In genomic region chr3:188153949-188154757, GRCh38 we compare ENCODE assay signal across 8 cellular contexts. TPM values are rescaled to one million over a fixed set of nuclear protein-coding genes. Genes with fewer than 3 reads are reported as not detected.
A peak's percentile ranks its signal among the peaks of the same experiment; 100 is the strongest.
DNase-seq lines count a peak whose midpoint lies in the region; ATAC-seq and TF ChIP-seq lines count a peak whose summit lies in the region.

Gene LPP (plus strand): TSS chr3:188154157. CDS start chr3:188406121, 251,964 bp downstream.

- TF ChIP-seq CTCF in CD14-positive monocyte (IDR thresholded peaks at IDR 0.05): no peak
- TF ChIP-seq CTCF in omental fat pad (IDR thresholded peaks at IDR 0.05): no peak

- peak within 1 kb of the TSS; percentile 95 to 96 for H3K4me3 Mint-ChIP-seq in CD14-positive monocyte
- H3K4me3 Mint-ChIP-seq in activated naive CD4-positive, alpha-beta T cell treated with anti-CD3 and anti-CD28 coated beads for 36 hours: peak within 1 kb of the TSS; percentile 83

- ATAC-seq in GM19351 (IDR thresholded peaks at IDR 0.05; ENCODE audit: unreplicated experiment): peak; percentile 76
- ATAC-seq in HG03520 (IDR thresholded peaks at IDR 0.05; ENCODE audit: unreplicated experiment): peak; percentile 72
- peak; percentile 78 for ATAC-seq in omental fat pad (ENCODE audit: low FRiP score)

- CTCF ChIA-PET in activated naive CD4-positive, alpha-beta T cell treated with anti-CD3 and anti-CD28 coated beads for 36 hours (lab: Charles Lee): interaction anchor here (0.5 to 1.5 kb wide), 5 partner anchors 103 to 416 kb away, joined by 3 to 4 read pairs (median 3); partner anchors contain the start of gene BCL6

- H3K27me3 Mint-ChIP-seq in CD14-positive monocyte (ENCODE audit: low read depth in 3 of 3): peaks cover 0 to 6% (median 0%) of the 10 kb centered on the region in 3 donors
- no peaks in the 10 kb centered on the region for H3K27me3 Mint-ChIP-seq in activated naive CD4-positive, alpha-beta T cell treated with anti-CD3 and anti-CD28 coated beads for 36 hours (ENCODE audit: low read depth)

- H3K27ac Mint-ChIP-seq in CD14-positive monocyte: peak within 1 kb of the TSS; percentile 93 to 97 (median 96)
- H3K27ac Mint-ChIP-seq in activated naive CD4-positive, alpha-beta T cell treated with anti-CD3 and anti-CD28 coated beads for 36 hours: peak within 1 kb of the TSS; percentile 89

- in situ Hi-C loops in SK-MEL-5 (cut with HindIII; ENCODE audit: low pct_unique_long_range_greater_than_20kb, low sequenced_read_pairs): no loop called here

- H3K36me3 Mint-ChIP-seq in CD14-positive monocyte: peaks cover 2% of the 10 kb centered on the region in 2 donors
- peaks cover 1% of the 10 kb centered on the region for H3K36me3 Mint-ChIP-seq in activated naive CD4-positive, alpha-beta T cell treated with anti-CD3 and anti-CD28 coated beads for 36 hours (ENCODE audit: low read depth)

- peaks cover 44% of the 10 kb centered on the region for H3K4me1 Mint-ChIP-seq in CD14-positive monocyte
- H3K4me1 Mint-ChIP-seq in activated naive CD4-positive, alpha-beta T cell treated with anti-CD3 and anti-CD28 coated beads for 36 hours (ENCODE audit: low read depth): peaks cover 53% of the 10 kb centered on the region

- peaks cover 0 to 5% (median under 1%) of the 10 kb centered on the region in 7 donors for H3K9me3 Mint-ChIP-seq in CD14-positive monocyte
- H3K9me3 Mint-ChIP-seq in activated naive CD4-positive, alpha-beta T cell treated with anti-CD3 and anti-CD28 coated beads for 36 hours: no peaks in the 10 kb centered on the region

- peak; percentile 90 for DNase-seq in CD14-positive monocyte (ENCODE audit: low spot score)
- DNase-seq in SK-MEL-5 (ENCODE audit: low read depth, low spot score): peak; percentile 71
- peak; percentile 88 for DNase-seq in activated naive CD4-positive, alpha-beta T cell treated with anti-CD3 and anti-CD28 coated beads for 36 hours
- peak; percentile 90 for DNase-seq in germinal center (ENCODE audit: low spot score)
- peak; percentile 35 for DNase-seq in omental fat pad (ENCODE audit: low spot score)
- peak; percentile 42 for DNase-seq in superior temporal gyrus (ENCODE audit: extremely low spot score)

- intact Hi-C loops in CD14-positive monocyte (cut with micrococcal nuclease): loop anchor here (5.0 to 10.0 kb wide), 4 partner anchors 241 to 412 kb away; partner anchors contain the start of gene BCL6 (in 1 of the 2)
- intact Hi-C loops in activated naive CD4-positive, alpha-beta T cell treated with anti-CD3 and anti-CD28 coated beads for 36 hours (cut with micrococcal nuclease): loop anchor here (1.0 to 10.0 kb wide), 10 partner anchors 11 to 761 kb away; no protein-coding TSS in a partner anchor

RNA-seq across cellular contexts. Expression of gene LPP, which starts in this region (rescaled TPM):
- 10 to 100 TPM; 15.3 to 23.2 TPM for polyA plus RNA-seq in CD14-positive monocyte
- total RNA-seq in SK-MEL-5 (2014; rRNA removed; shearing (Covaris generic)): 20.2 and 21.0 TPM in 2 replicates
- 10.5 and 15.0 TPM in 2 replicates for polyA plus RNA-seq in SK-MEL-5 (2015; cell fraction: cytosol; rRNA removed)
- 8.9 and 27.1 TPM in 2 replicates for polyA plus RNA-seq in SK-MEL-5 (2015; cell fraction: nucleus; rRNA removed)
- 10 to 100 TPM; 27.5 to 31.8 TPM for total RNA-seq in activated naive CD4-positive, alpha-beta T cell treated with anti-CD3 and anti-CD28 coated beads for 36 hours
- 100 to 1,000 TPM; 113 to 302 (median 126) TPM for total RNA-seq in omental fat pad

Comparison
In these comparisons a context has a peak if more than half of its experiments do, and no peak if none do; other contexts are left out.
1. Peak in every context shown above with its lines: DNase-seq and ATAC-seq.
2. DNase-seq: peak in every context shown above with its lines; median percentile 90 in CD14-positive monocyte; 90 in germinal center; 88 in activated naive CD4-positive, alpha-beta T cell treated with anti-CD3 and anti-CD28 coated beads for 36 hours; 71 in SK-MEL-5; 42 in superior temporal gyrus; 35 in omental fat pad.